ENCODE assay signal across 11 cellular contexts in genomic region chr1:55211909-55212308, GRCh38. TPM values are rescaled to one million over a fixed set of nuclear protein-coding genes. Genes with fewer than 3 reads are reported as not detected.
A peak's percentile ranks its signal among the peaks of the same experiment; 100 is the strongest.
DNase-seq lines count a peak whose midpoint lies in the region; ATAC-seq and TF ChIP-seq lines count a peak whose summit lies in the region.
"Had no signal": no experiment of that assay in that cellular context is flagged by ENCODE, and none has a peak within 500 bp of the region (broad histone marks: within the 10 kb centered on the region; RNA-seq: fewer than 3 reads in every experiment).

No MANE protein-coding gene starts in this region.

- no peak for DNase-seq in stimulated activated naive CD8-positive, alpha-beta T cell treated with anti-CD3 and anti-CD28 coated beads, Interleukin-15, Interleukin-2, amounts not matched to agents 100 U/mL and 50 U/mL, for 24 hours
- DNase-seq in NAMALWA (ENCODE audit: low spot score) = peak; percentile 67
- no peak for DNase-seq in epithelial cell of proximal tubule (ENCODE audit: low read depth)
- DNase-seq in DMS 273 (lab: John Stamatoyannopoulos, UW; ENCODE audit: unreplicated experiment) = no peak
- DNase-seq in stimulated activated CD4-positive, alpha-beta T cell treated with anti-CD3 and anti-CD28 coated beads, Interleukin-4, amount 100 ng/mL, for 24 hours = no peak
- DNase-seq in cortex of kidney (lab: John Stamatoyannopoulos, UW) = no peak
- DNase-seq: dermis blood vessel endothelial cell, EL, NCI-H2227 treated with DMSO at 0.1 percent for 48 hours had no signal

- peaks cover 18% of the 10 kb centered on the region for H3K36me3 Mint-ChIP-seq in stimulated activated naive CD8-positive, alpha-beta T cell treated with anti-CD3 and anti-CD28 coated beads, Interleukin-15, Interleukin-2, amounts not matched to agents 100 ng/mL and 50 ng/mL, for 24 hours (ENCODE audit: low read depth)

- H3K27me3 Mint-ChIP-seq in stimulated activated naive CD8-positive, alpha-beta T cell treated with anti-CD3 and anti-CD28 coated beads, Interleukin-15, Interleukin-2, amounts not matched to agents 100 ng/mL and 50 ng/mL, for 24 hours = no peaks in the 10 kb centered on the region

- peak overlapping the region; percentile 73 for H3K27ac Mint-ChIP-seq in stimulated activated naive CD8-positive, alpha-beta T cell treated with anti-CD3 and anti-CD28 coated beads, Interleukin-15, Interleukin-2, amounts not matched to agents 100 ng/mL and 50 ng/mL, for 24 hours

- peak overlapping the region; percentile 86 for H3K4me3 Mint-ChIP-seq in stimulated activated naive CD8-positive, alpha-beta T cell treated with anti-CD3 and anti-CD28 coated beads, Interleukin-15, Interleukin-2, amounts not matched to agents 100 ng/mL and 50 ng/mL, for 24 hours

- peak overlapping the region; percentile 93 for H3K4me3 ChIP-seq in epithelial cell of proximal tubule (ENCODE audit: low read depth, low read length)

- ATAC-seq in stimulated activated naive CD8-positive, alpha-beta T cell treated with anti-CD3 and anti-CD28 coated beads, Interleukin-15, Interleukin-2, amounts not matched to agents 100 U/mL and 50 U/mL, for 24 hours = no peak
- ATAC-seq in HG02588 (IDR thresholded peaks at IDR 0.05; ENCODE audit: unreplicated experiment) = no peak

- no peak for TF ChIP-seq CTCF in epithelial cell of proximal tubule (conservative IDR thresholded peaks at IDR 0.05; ENCODE audit: low read depth, low read length)

- no peaks in the 10 kb centered on the region for H3K9me3 Mint-ChIP-seq in stimulated activated naive CD8-positive, alpha-beta T cell treated with anti-CD3 and anti-CD28 coated beads, Interleukin-15, Interleukin-2, amounts not matched to agents 100 ng/mL and 50 ng/mL, for 24 hours

- peaks cover 71% of the 10 kb centered on the region for H3K4me1 Mint-ChIP-seq in stimulated activated naive CD8-positive, alpha-beta T cell treated with anti-CD3 and anti-CD28 coated beads, Interleukin-15, Interleukin-2, amounts not matched to agents 100 ng/mL and 50 ng/mL, for 24 hours (ENCODE audit: low read depth)

RNA-seq across cellular contexts. Expression of gene USP24, which starts 3.3 kb away (rescaled TPM):
- 19.7 and 24.0 TPM in 2 replicates for total RNA-seq in epithelial cell of proximal tubule
